Comparison of ENCODE assay signal across 9 cellular contexts in the genomic region with DNA sequence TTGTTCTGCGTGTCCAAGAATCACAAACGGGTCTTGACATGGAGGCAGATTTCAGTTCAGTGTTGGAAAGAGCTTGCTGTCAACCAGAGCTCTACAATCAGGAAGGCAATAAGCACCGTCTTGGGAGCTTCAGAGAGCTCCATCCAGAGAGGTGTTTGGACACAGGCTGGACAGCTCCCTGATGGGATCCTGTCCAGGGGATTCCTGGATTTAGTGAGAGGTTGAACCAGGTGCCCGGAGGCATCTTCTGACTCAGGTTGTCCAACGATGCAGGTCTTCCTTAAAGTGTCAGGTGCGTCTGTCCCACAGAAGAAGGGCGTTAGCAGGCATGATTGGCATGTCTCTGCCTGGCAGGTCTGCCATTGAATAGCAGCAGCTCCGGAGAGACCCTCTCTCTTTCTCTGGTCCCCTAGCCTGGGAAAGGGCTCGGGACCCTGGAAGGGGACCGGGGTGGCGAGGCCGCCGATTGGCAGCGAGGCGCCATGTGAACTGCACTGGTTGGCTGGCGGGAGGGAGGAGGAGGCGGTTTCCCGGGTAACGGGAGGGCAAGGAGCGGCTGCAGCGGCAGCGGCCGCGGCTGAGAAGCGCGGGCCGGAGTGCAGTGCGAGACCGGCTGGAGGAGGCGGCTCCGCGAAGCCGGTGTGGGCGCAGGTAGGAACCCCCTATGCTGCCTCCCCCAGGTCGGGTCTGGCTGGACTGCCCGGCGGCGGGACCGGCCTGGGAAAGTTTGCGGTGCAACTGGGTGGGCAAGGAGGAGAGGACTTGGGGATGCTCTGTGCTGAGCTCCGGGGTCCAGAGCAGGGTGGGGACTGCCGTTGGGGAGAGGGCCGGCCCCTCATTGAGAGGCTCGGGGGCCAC.
DNase-seq lines count a peak whose midpoint lies in the region; ATAC-seq and TF ChIP-seq lines count a peak whose summit lies in the region.
"Had no signal": no experiment of that assay in that cellular context is flagged by ENCODE, and none has a peak within 500 bp of the region (broad histone marks: within the 10 kb centered on the region; RNA-seq: fewer than 3 reads in every experiment).

No MANE protein-coding gene starts in this region.

- CTCF ChIA-PET in A673 (lab: Charles Lee) = no interaction called here
- CTCF ChIA-PET in naive thymus-derived CD4-positive, alpha-beta T cell (lab: Charles Lee) = no interaction called here

- H3K9ac ChIP-seq in MM.1S (ENCODE audit: low read length) = peak overlapping the region; percentile 39; the same call in 1 of the 2 replicates

- H3K4me3 ChIP-seq in A673 (ENCODE audit: low read depth, low read length, poor library complexity, severe bottlenecking) (no peak overlapping the region), MM.1S (ENCODE audit: low read length) (peak overlapping the region; percentile 85), tibial artery (peak overlapping the region; percentile 40 to 52)
- H3K4me3 ChIP-seq in naive thymus-derived CD4-positive, alpha-beta T cell (ENCODE audit: low read length) = no peak overlapping the region

- peaks cover 43% of the 10 kb centered on the region for H3K79me2 ChIP-seq in MM.1S (ENCODE audit: low read length)

- H3K9me2 ChIP-seq in MM.1S (replicated peaks; ENCODE audit: insufficient read depth, low read length) = no peaks in the 10 kb centered on the region

- peaks cover 58 to 82% (median 70%) of the 10 kb centered on the region in 5 donors for H3K27me3 Mint-ChIP-seq in naive thymus-derived CD4-positive, alpha-beta T cell

- no peak overlapping the region for H3K27ac ChIP-seq in A673 (ENCODE audit: low read depth, low read length, poor library complexity, severe bottlenecking)
- peak overlapping the region; percentile 24; the same call in 1 of the 2 replicates for H3K27ac ChIP-seq in MM.1S (ENCODE audit: low read length)
- H3K27ac ChIP-seq in caudate nucleus (ENCODE audit: low read depth, low read length) = peak overlapping the region; percentile 80
- no peak overlapping the region for H3K27ac ChIP-seq in tibial artery
- H3K27ac ChIP-seq in naive thymus-derived CD4-positive, alpha-beta T cell (ENCODE audit: low read depth, low read length) = no peak overlapping the region

- peak; percentile 74 for ATAC-seq in GM18867 (IDR thresholded peaks at IDR 0.05; ENCODE audit: unreplicated experiment)
- ATAC-seq in HG02571 (IDR thresholded peaks at IDR 0.05; ENCODE audit: unreplicated experiment) = no peak
- ATAC-seq in naive thymus-derived CD4-positive, alpha-beta T cell = no peak

- peak overlapping the region; percentile 68 for H3K4me2 ChIP-seq in MM.1S (ENCODE audit: low read depth, low read length)

- H3K9me3 Mint-ChIP-seq in naive thymus-derived CD4-positive, alpha-beta T cell = peaks cover 0 to 5% (median 0%) of the 10 kb centered on the region in 11 donors
- H3K9me3 Mint-ChIP-seq: activated T-cell treated with anti-CD3 and anti-CD28 coated beads, Interleukin-2, amount 50 U/mL, for 72 hours had no signal

- no peaks in the 10 kb centered on the region for H3K9me3 ChIP-seq in A673 (ENCODE audit: low read depth, low read length, poor library complexity, severe bottlenecking)
- H3K9me3 ChIP-seq in MM.1S (replicated peaks; ENCODE audit: insufficient read depth, low read length) = no peaks in the 10 kb centered on the region
- H3K9me3 ChIP-seq in tibial artery = no peaks in the 10 kb centered on the region
- H3K9me3 ChIP-seq in naive thymus-derived CD4-positive, alpha-beta T cell (ENCODE audit: control insufficient read depth in 2 of 3, low read length in 3 of 3) = no peaks in the 10 kb centered on the region

- no peaks in the 10 kb centered on the region for H4K20me1 ChIP-seq in MM.1S (ENCODE audit: insufficient read depth, low read length)

- H3K27ac Mint-ChIP-seq in naive thymus-derived CD4-positive, alpha-beta T cell = no peak overlapping the region
- H3K27ac Mint-ChIP-seq: activated T-cell treated with anti-CD3 and anti-CD28 coated beads, Interleukin-2, amount 50 U/mL, for 72 hours had no signal

- no peak overlapping the region for H3K4me3 Mint-ChIP-seq in naive thymus-derived CD4-positive, alpha-beta T cell

- BruUV-seq in A673 (replicated peaks; lab: Mats Ljungman, UMichigan) = no TSS peak

- H3K36me3 ChIP-seq in A673 (ENCODE audit: insufficient read depth, low read length, poor library complexity, severe bottlenecking) = no peaks in the 10 kb centered on the region
- H3K36me3 ChIP-seq in MM.1S (replicated peaks; ENCODE audit: insufficient read depth, low read length) = no peaks in the 10 kb centered on the region
- H3K36me3 ChIP-seq in tibial artery = no peaks in the 10 kb centered on the region
- no peaks in the 10 kb centered on the region for H3K36me3 ChIP-seq in naive thymus-derived CD4-positive, alpha-beta T cell (ENCODE audit: control insufficient read depth in 2 of 3, insufficient read depth in 3 of 3, low read length in 3 of 3)

- peaks cover 84% of the 10 kb centered on the region for H3K27me3 ChIP-seq in A673 (replicated peaks; ENCODE audit: insufficient read depth, low read depth, low read length, poor library complexity)
- no peaks in the 10 kb centered on the region for H3K27me3 ChIP-seq in MM.1S (replicated peaks; ENCODE audit: insufficient read depth, low read length)
- H3K27me3 ChIP-seq in tibial artery = peaks cover 0 to 67% of the 10 kb centered on the region in 2 donors
- H3K27me3 ChIP-seq in naive thymus-derived CD4-positive, alpha-beta T cell (ENCODE audit: control insufficient read depth in 2 of 2, insufficient read depth in 2 of 2, low read length in 2 of 2) = peaks cover 0 to 3% of the 10 kb centered on the region in 2 donors

- peaks cover 0 to 9% (median 1%) of the 10 kb centered on the region in 5 donors for H3K36me3 Mint-ChIP-seq in naive thymus-derived CD4-positive, alpha-beta T cell

- peaks cover 13% of the 10 kb centered on the region for H3F3A ChIP-seq in MM.1S (ENCODE audit: insufficient read depth, low read length)

- no peaks in the 10 kb centered on the region for H3K4me1 ChIP-seq in A673 (ENCODE audit: insufficient read depth, low read length, poor library complexity, severe bottlenecking)
- peaks cover 25% of the 10 kb centered on the region; the same call in 1 of the 2 replicates for H3K4me1 ChIP-seq in MM.1S (ENCODE audit: low read length)
- H3K4me1 ChIP-seq in tibial artery = peaks cover 0 to 23% (median 19%) of the 10 kb centered on the region in 4 donors
- no peaks in the 10 kb centered on the region for H3K4me1 ChIP-seq in naive thymus-derived CD4-positive, alpha-beta T cell (ENCODE audit: control insufficient read depth in 2 of 2, insufficient read depth in 2 of 2, low read length in 2 of 2)

- DNase-seq in A673 (ENCODE audit: low spot score) = peak; percentile 18
- DNase-seq in MM.1S = peak; percentile 77
- peak in 57 of 61 donors; percentile 16 to 86 (median 66) for DNase-seq in caudate nucleus (lab: John Stamatoyannopoulos, UW)
- DNase-seq in left kidney (ENCODE audit: low read depth, low spot score) = peak; percentile 89
- DNase-seq in tibial artery = peak; percentile 60 to 71
- DNase-seq in naive thymus-derived CD4-positive, alpha-beta T cell = no peak
- DNase-seq: activated T-cell treated with anti-CD3 and anti-CD28 coated beads, Interleukin-2, amount 50 U/mL, for 72 hours had no signal

- peak overlapping the region; percentile 32 for H2AFZ ChIP-seq in MM.1S (ENCODE audit: low read length)

- no peak for TF ChIP-seq CTCF in A673 (conservative IDR thresholded peaks at IDR 0.05; ENCODE audit: low read depth, low read length)
- TF ChIP-seq CTCF in MM.1S (IDR thresholded peaks at IDR 0.05; ENCODE audit: low read length) = no peak
- TF ChIP-seq CTCF in tibial artery (IDR thresholded peaks at IDR 0.05) = no peak

- peaks cover 0 to 9% (median 5%) of the 10 kb centered on the region in 7 donors for H3K4me1 Mint-ChIP-seq in naive thymus-derived CD4-positive, alpha-beta T cell

- intact Hi-C loops in A673 (cut with micrococcal nuclease; ENCODE audit: unreplicated experiment) = no loop called here
- intact Hi-C loops in tibial artery (cut with DNase I; ENCODE audit: low total_unique reads) = no loop called here
- intact Hi-C loops in naive thymus-derived CD4-positive, alpha-beta T cell (cut with micrococcal nuclease) = no loop called here

- POLR2A ChIA-PET in A673 (lab: Charles Lee; ENCODE audit: low non-redundant PET) = no interaction called here
- POLR2A ChIA-PET in naive thymus-derived CD4-positive, alpha-beta T cell (lab: Charles Lee) = no interaction called here

Comparison
In these comparisons a context has a peak if more than half of its experiments do, and no peak if none do; other contexts are left out.
1. DNase-seq: peak in A673 (single experiment), MM.1S (single experiment), caudate nucleus (57 of 61), left kidney (single experiment) and tibial artery (2 of 2); none in naive thymus-derived CD4-positive, alpha-beta T cell (0 of 9).
2. H3K27ac ChIP-seq: peak in MM.1S (single experiment) and caudate nucleus (single experiment); none in A673 (single experiment), tibial artery (0 of 2) and naive thymus-derived CD4-positive, alpha-beta T cell (single experiment).
3. H3K4me3 ChIP-seq: peak in MM.1S (single experiment) and tibial artery (2 of 2); none in A673 (single experiment) and naive thymus-derived CD4-positive, alpha-beta T cell (single experiment).